Comparison of ENCODE assay signal across 1 cellular context in the genomic region with DNA sequence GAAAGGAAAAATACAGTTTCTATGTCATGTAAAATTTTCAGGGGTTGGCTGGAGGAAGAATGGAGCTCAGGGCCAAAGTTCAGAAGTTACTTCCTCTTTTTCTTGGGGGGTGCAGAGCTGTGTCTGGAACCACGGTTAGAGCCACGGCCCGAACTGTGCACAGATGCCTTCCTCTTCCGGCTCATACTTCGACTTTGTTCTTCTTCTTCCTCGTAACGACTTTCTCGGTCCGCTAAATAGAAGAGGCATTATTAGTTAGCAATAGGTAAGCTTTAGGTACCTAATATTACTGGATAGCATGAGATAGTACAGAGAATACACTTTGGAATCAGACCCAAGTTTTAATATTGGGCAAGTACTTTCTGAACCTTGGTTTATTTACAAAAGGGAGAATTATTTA.
TF ChIP-seq lines count a peak whose summit lies in the region.

No MANE protein-coding gene starts in this region.

TF ChIP-seq in WTC11, 78 proteins besides CTCF, POLR2A, EP300 and RAD21 (continued from another document):
- TF ChIP-seq, protein P1, sequence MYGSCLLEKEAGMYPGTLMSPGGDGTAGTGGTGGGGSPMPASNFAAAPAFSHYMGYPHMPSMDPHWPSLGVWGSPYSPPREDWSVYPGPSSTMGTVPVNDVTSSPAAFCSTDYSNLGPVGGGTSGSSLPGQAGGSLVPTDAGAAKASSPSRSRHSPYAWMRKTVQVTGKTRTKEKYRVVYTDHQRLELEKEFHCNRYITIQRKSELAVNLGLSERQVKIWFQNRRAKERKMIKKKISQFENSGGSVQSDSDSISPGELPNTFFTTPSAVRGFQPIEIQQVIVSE (CRISPR knock-in tag; IDR thresholded peaks at IDR 0.05; ENCODE audit: borderline replicate concordance): no peak
- no peak for TF ChIP-seq CREM (CRISPR knock-in tag; IDR thresholded peaks at IDR 0.05)
